ENCODE assay signal across 13 cellular contexts in genomic region chr1:36966242-36966641, GRCh38.
DNase-seq lines count a peak whose midpoint lies in the region; ATAC-seq and TF ChIP-seq lines count a peak whose summit lies in the region.
"Had no signal": no experiment of that assay in that cellular context is flagged by ENCODE, and none has a peak within 500 bp of the region (broad histone marks: within the 10 kb centered on the region; RNA-seq: fewer than 3 reads in every experiment).

No MANE protein-coding gene starts in this region.

- no TSS peak for BruUV-seq in mammary epithelial cell (replicated peaks; lab: Mats Ljungman, UMichigan)

- H3K4me1 Mint-ChIP-seq in endothelial cell (ENCODE audit: unreplicated experiment), result peaks cover 4% of the 10 kb centered on the region

- H3K27ac ChIP-seq in mammary epithelial cell (ENCODE audit: insufficient read depth, low read depth, low read length), result no peak overlapping the region
- H3K27ac ChIP-seq: esophagus squamous epithelium, vagina had no signal

- H3K4me2 ChIP-seq in mammary epithelial cell (ENCODE audit: insufficient read depth, low read depth, low read length), result no peak overlapping the region

- dilution Hi-C loops in mammary epithelial cell (cut with HindIII; ENCODE audit: low sequenced_read_pairs), result loop anchor here (5.0 kb wide), 1 partner anchor 54 kb away; no protein-coding TSS in a partner anchor

- no peak overlapping the region for H3K4me3 Mint-ChIP-seq in endothelial cell (ENCODE audit: unreplicated experiment)

- H3K27me3 ChIP-seq in mammary epithelial cell (ENCODE audit: insufficient read depth, low read length), result no peaks in the 10 kb centered on the region
- H3K27me3 ChIP-seq: esophagus squamous epithelium, vagina had no signal

- 26% methylated on average over 3 of the region's 3 CpGs for WGBS in mammary epithelial cell (ENCODE audit: low coverage, missing lambda C conversion rate)

- H3K79me2 ChIP-seq in mammary epithelial cell (ENCODE audit: insufficient read depth, low read length), result no peaks in the 10 kb centered on the region

- CTCF ChIA-PET in mammary epithelial cell (lab: Charles Lee; ENCODE audit: low non-redundant PET), result no interaction called here

- peak; percentile 34 to 57 for DNase-seq in T47D (ENCODE audit: low read depth in 1 of 2, low spot score in 1 of 2)
- DNase-seq in mammary epithelial cell, result no peak
- peak; percentile 58 for DNase-seq in endothelial cell (ENCODE audit: low spot score)
- DNase-seq in stimulated activated CD4-positive, alpha-beta T cell treated with anti-CD3 and anti-CD28 coated beads, Interleukin-2, amount 100 ng/mL, for 48 hours, result peak; percentile 5 to 7
- DNase-seq in NCI-H345 treated with DMSO at 0.1 percent for 48 hours (lab: John Stamatoyannopoulos, UW; ENCODE audit: unreplicated experiment), result no peak
- no peak for DNase-seq in G401 (ENCODE audit: low spot score)
- DNase-seq: activated CD4-positive, CD25-positive, alpha-beta regulatory T cell treated with anti-CD3 and anti-CD28 coated beads, Interleukin-2, amount 50 U/mL, for 72 hours; anterior cingulate cortex; esophagus squamous epithelium; kidney glomerular epithelial cell had no signal

- H3K4me3 ChIP-seq in mammary epithelial cell (replicated peaks in 1 of 3; ENCODE audit: insufficient read depth in 1 of 3, low read depth in 2 of 3, low read length in 3 of 3), result no peak overlapping the region
- H3K4me3 ChIP-seq: esophagus squamous epithelium, vagina had no signal

- H3K9me3 Mint-ChIP-seq in endothelial cell (ENCODE audit: unreplicated experiment), result no peaks in the 10 kb centered on the region

- TF ChIP-seq CTCF in mammary epithelial cell (conservative IDR thresholded peaks at IDR 0.05 in 1 of 2, IDR thresholded peaks at IDR 0.05 in 1 of 2; ENCODE audit: extremely low read depth in 1 of 2, insufficient read depth in 1 of 2, low read depth in 1 of 2, low read length in 2 of 2) (no peak), endothelial cell (IDR thresholded peaks at IDR 0.05; ENCODE audit: unreplicated experiment) (no peak)

- no peak for ATAC-seq in HG02852 (IDR thresholded peaks at IDR 0.05; ENCODE audit: unreplicated experiment)

- no peaks in the 10 kb centered on the region for H3K36me3 ChIP-seq in mammary epithelial cell (ENCODE audit: insufficient read depth, low read length)
- H3K36me3 ChIP-seq: esophagus squamous epithelium, vagina had no signal

- no peaks in the 10 kb centered on the region for H3K4me1 ChIP-seq in mammary epithelial cell (ENCODE audit: insufficient read depth, low read length)
- H3K4me1 ChIP-seq: esophagus squamous epithelium, vagina had no signal

- H3K9me3 ChIP-seq in mammary epithelial cell (replicated peaks; ENCODE audit: insufficient read depth, low read length), result peaks cover 3% of the 10 kb centered on the region
- H3K9me3 ChIP-seq: esophagus squamous epithelium, vagina had no signal

- H3K27ac Mint-ChIP-seq in endothelial cell (ENCODE audit: unreplicated experiment), result no peak overlapping the region

- intact Hi-C loops in mammary epithelial cell (cut with micrococcal nuclease), result no loop called here

- in situ Hi-C loops in T47D (cut with HindIII; ENCODE audit: low pct_unique_long_range_greater_than_20kb, low sequenced_read_pairs) (no loop called here), mammary epithelial cell (cut with MboI; ENCODE audit: low sequenced_read_pairs in 2 of 2) (no loop called here), G401 (cut with HindIII; ENCODE audit: low sequenced_read_pairs) (no loop called here)

- peaks cover 4% of the 10 kb centered on the region for H3K36me3 Mint-ChIP-seq in endothelial cell (ENCODE audit: low read depth, unreplicated experiment)

- peaks cover 7% of the 10 kb centered on the region for H3K27me3 Mint-ChIP-seq in endothelial cell (ENCODE audit: unreplicated experiment)

- no peaks in the 10 kb centered on the region for H4K20me1 ChIP-seq in mammary epithelial cell (ENCODE audit: insufficient read depth, low read length)

- no peak overlapping the region for H3K9ac ChIP-seq in mammary epithelial cell (ENCODE audit: insufficient read depth, low read length)

- H2AFZ ChIP-seq in mammary epithelial cell (ENCODE audit: low read depth, low read length), result no peak overlapping the region

TF ChIP-seq in PFSK-1, 5 proteins besides CTCF, POLR2A, EP300 and RAD21:
- no peak for TF ChIP-seq SIN3A (IDR thresholded peaks at IDR 0.05; ENCODE audit: borderline replicate concordance, insufficient read depth, low read length)
- TF ChIP-seq, protein P1, sequence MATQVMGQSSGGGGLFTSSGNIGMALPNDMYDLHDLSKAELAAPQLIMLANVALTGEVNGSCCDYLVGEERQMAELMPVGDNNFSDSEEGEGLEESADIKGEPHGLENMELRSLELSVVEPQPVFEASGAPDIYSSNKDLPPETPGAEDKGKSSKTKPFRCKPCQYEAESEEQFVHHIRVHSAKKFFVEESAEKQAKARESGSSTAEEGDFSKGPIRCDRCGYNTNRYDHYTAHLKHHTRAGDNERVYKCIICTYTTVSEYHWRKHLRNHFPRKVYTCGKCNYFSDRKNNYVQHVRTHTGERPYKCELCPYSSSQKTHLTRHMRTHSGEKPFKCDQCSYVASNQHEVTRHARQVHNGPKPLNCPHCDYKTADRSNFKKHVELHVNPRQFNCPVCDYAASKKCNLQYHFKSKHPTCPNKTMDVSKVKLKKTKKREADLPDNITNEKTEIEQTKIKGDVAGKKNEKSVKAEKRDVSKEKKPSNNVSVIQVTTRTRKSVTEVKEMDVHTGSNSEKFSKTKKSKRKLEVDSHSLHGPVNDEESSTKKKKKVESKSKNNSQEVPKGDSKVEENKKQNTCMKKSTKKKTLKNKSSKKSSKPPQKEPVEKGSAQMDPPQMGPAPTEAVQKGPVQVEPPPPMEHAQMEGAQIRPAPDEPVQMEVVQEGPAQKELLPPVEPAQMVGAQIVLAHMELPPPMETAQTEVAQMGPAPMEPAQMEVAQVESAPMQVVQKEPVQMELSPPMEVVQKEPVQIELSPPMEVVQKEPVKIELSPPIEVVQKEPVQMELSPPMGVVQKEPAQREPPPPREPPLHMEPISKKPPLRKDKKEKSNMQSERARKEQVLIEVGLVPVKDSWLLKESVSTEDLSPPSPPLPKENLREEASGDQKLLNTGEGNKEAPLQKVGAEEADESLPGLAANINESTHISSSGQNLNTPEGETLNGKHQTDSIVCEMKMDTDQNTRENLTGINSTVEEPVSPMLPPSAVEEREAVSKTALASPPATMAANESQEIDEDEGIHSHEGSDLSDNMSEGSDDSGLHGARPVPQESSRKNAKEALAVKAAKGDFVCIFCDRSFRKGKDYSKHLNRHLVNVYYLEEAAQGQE (IDR thresholded peaks at IDR 0.05; ENCODE audit: insufficient read depth in 1 of 2, low read depth in 2 of 2, low read length in 2 of 2), result peak; percentile 91 to 97
- TF ChIP-seq FOXP2 (optimal IDR thresholded peaks at IDR 0.05; ENCODE audit: borderline replicate concordance, extremely low read depth, extremely low read length, insufficient read depth), result no peak
- no peak for TF ChIP-seq TAF1 (IDR thresholded peaks at IDR 0.05; ENCODE audit: borderline replicate concordance, insufficient read depth, low read length)
- TF ChIP-seq POLR2AphosphoS5 (IDR thresholded peaks at IDR 0.05; ENCODE audit: low read depth, low read length), result no peak
TF ChIP-seq in PFSK-1: peak in this region for 1.

Comparison
In these comparisons a context has a peak if more than half of its experiments do, and no peak if none do; other contexts are left out.
1. DNase-seq: peak in T47D (2 of 2), endothelial cell (single experiment) and stimulated activated CD4-positive, alpha-beta T cell treated with anti-CD3 and anti-CD28 coated beads, Interleukin-2, amount 100 ng/mL, for 48 hours (2 of 2); none in mammary epithelial cell (single experiment), NCI-H345 treated with DMSO at 0.1 percent for 48 hours (single experiment) and G401 (single experiment).